Comparison of ENCODE assay signal across 21 cellular contexts in genomic region chr4:161704653-161705052, GRCh38.
DNase-seq lines count a peak whose midpoint lies in the region; ATAC-seq and TF ChIP-seq lines count a peak whose summit lies in the region.
"Had no signal": no experiment of that assay in that cellular context is flagged by ENCODE, and none has a peak within 500 bp of the region (broad histone marks: within the 10 kb centered on the region; RNA-seq: fewer than 3 reads in every experiment).

No MANE protein-coding gene starts in this region.

- no peak overlapping the region for H2BK120ac ChIP-seq in H9 (ENCODE audit: low read depth, low read length, poor library complexity, severe bottlenecking)

- H4K91ac ChIP-seq in H9 (ENCODE audit: insufficient read length, low read depth, low read length), result no peak overlapping the region

- no peak overlapping the region for H2BK20ac ChIP-seq in H9 (ENCODE audit: low read depth, low read length, poor library complexity, severe bottlenecking)

- no peak overlapping the region for H4K5ac ChIP-seq in H9 (ENCODE audit: insufficient read length, low read depth, low read length)

- no TSS peak for BruUV-seq in PC-3 (replicated peaks; lab: Mats Ljungman, UMichigan)

- no peaks in the 10 kb centered on the region for H3K36me3 ChIP-seq in PC-3 (ENCODE audit: low read depth, low read length)

- H3K4me1 Mint-ChIP-seq in H9, result no peaks in the 10 kb centered on the region
- H3K4me1 Mint-ChIP-seq: CD8-positive, alpha-beta memory T cell had no signal

- TF ChIP-seq CTCF in H9 (conservative IDR thresholded peaks at IDR 0.05), result peak; percentile 35; the same call in 2 of the 3 replicates
- 0 out of 2 replicates have a peak, but pooled peaks have one; percentile 13 for TF ChIP-seq CTCF in PC-3 (conservative IDR thresholded peaks at IDR 0.05; ENCODE audit: low read depth, low read length)
- TF ChIP-seq CTCF in choroid plexus epithelial cell (conservative IDR thresholded peaks at IDR 0.05; ENCODE audit: low read depth, low read length), result peak; percentile 28
- TF ChIP-seq CTCF in retinal pigment epithelial cell (conservative IDR thresholded peaks at IDR 0.05; ENCODE audit: low read depth, low read length), result peak; percentile 19

- H3K23me2 ChIP-seq in H9 (ENCODE audit: insufficient read length, low read depth, low read length, poor library complexity, severe bottlenecking), result no peaks in the 10 kb centered on the region

- no peak overlapping the region for H3K23ac ChIP-seq in H9 (ENCODE audit: insufficient read length, low read depth, low read length)

- no peak overlapping the region for H4K8ac ChIP-seq in H9 (replicated peaks; ENCODE audit: insufficient read length, low read depth, low read length)

- intact Hi-C loops in PC-3 (cut with micrococcal nuclease), result no loop called here

- H3K27ac Mint-ChIP-seq in H9, result no peak overlapping the region
- H3K27ac Mint-ChIP-seq: CD8-positive, alpha-beta memory T cell had no signal

- H3T11ph ChIP-seq in H9 (ENCODE audit: low read length), result no peak overlapping the region

- no peak overlapping the region for H3K9ac ChIP-seq in H9 (ENCODE audit: extremely low read depth, insufficient read length, low read length)
- H3K9ac ChIP-seq in PC-3 (ENCODE audit: low read length), result no peak overlapping the region

- no peaks in the 10 kb centered on the region for H3F3A ChIP-seq in PC-3 (ENCODE audit: low read length, unreplicated experiment)

- H3K27ac ChIP-seq in H9 (ENCODE audit: insufficient read length, low read depth, low read length) (no peak overlapping the region), PC-3 (ENCODE audit: low read length) (no peak overlapping the region)
- H3K27ac ChIP-seq: RWPE1 had no signal

- no peak overlapping the region for H3K14ac ChIP-seq in H9 (ENCODE audit: insufficient read depth, low read length)

- H3K4ac ChIP-seq in H9 (ENCODE audit: low read depth, low read length), result no peak overlapping the region

- H3K4me3 ChIP-seq in PC-3 (ENCODE audit: low read length) (no peak overlapping the region), choroid plexus epithelial cell (ENCODE audit: low read depth, low read length) (no peak overlapping the region), retinal pigment epithelial cell (ENCODE audit: low read length) (no peak overlapping the region)

- no peaks in the 10 kb centered on the region for H3K79me1 ChIP-seq in H9 (ENCODE audit: insufficient read depth, low read depth, low read length, poor library complexity, severe bottlenecking)

- no peak overlapping the region for H2AK5ac ChIP-seq in H9 (ENCODE audit: insufficient read length, low read length)

- ATAC-seq in PC-3 (no peak), HG02852 (IDR thresholded peaks at IDR 0.05; ENCODE audit: unreplicated experiment) (no peak)
- ATAC-seq: Panc1 had no signal

- POLR2A ChIA-PET in PC-3 (lab: Charles Lee; ENCODE audit: unreplicated experiment), result no interaction called here

- no peak for DNase-seq in H9
- DNase-seq in PC-3, result no peak
- DNase-seq in choroid plexus epithelial cell (ENCODE audit: low read depth), result no peak
- DNase-seq in retinal pigment epithelial cell (ENCODE audit: low read depth), result no peak
- no peak for DNase-seq in activated CD4-positive, alpha-beta T cell treated with anti-CD3 and anti-CD28 coated beads, Interleukin-2, amount 50 U/mL, for 1 hour
- DNase-seq in NCI-H2081 (lab: John Stamatoyannopoulos, UW), result no peak
- DNase-seq in stimulated activated naive CD4-positive, alpha-beta T cell (lab: John Stamatoyannopoulos, UW), result no peak
- DNase-seq: C1 segment of cervical spinal cord; CD8-positive, alpha-beta memory T cell; DMS153; DND-41; Kasumi-1; NCI-H1092 treated with DMSO at 0.1 percent for 48 hours; NCI-H1436; NCI-H187; NCI-H2171 treated with DMSO at 0.1 percent for 48 hours; NCI-H774; SHP77 had no signal

- no peaks in the 10 kb centered on the region for H3K9me3 ChIP-seq in H9 (ENCODE audit: control insufficient read depth, low read depth, low read length)
- no peaks in the 10 kb centered on the region for H3K9me3 ChIP-seq in PC-3 (ENCODE audit: low read length)

- H2BK12ac ChIP-seq in H9 (ENCODE audit: insufficient read length, low read depth, low read length), result no peak overlapping the region

- no peaks in the 10 kb centered on the region for H3K9me2 ChIP-seq in PC-3 (replicated peaks; ENCODE audit: low read length)

- no peak overlapping the region for H2AFZ ChIP-seq in H9 (ENCODE audit: low read length)
- H2AFZ ChIP-seq in PC-3 (ENCODE audit: low read length), result no peak overlapping the region

- no peaks in the 10 kb centered on the region for H3K9me3 Mint-ChIP-seq in H9

- no peak overlapping the region for H3K4me3 Mint-ChIP-seq in H9
- H3K4me3 Mint-ChIP-seq: CD8-positive, alpha-beta memory T cell had no signal

- H3K4me1 ChIP-seq in H9 (ENCODE audit: insufficient read depth, low read length) (no peaks in the 10 kb centered on the region), PC-3 (ENCODE audit: insufficient read depth, low read length) (no peaks in the 10 kb centered on the region)

- no CpG with 5 or more reads among the region's 3 CpGs for WGBS in H9 (ENCODE audit: extremely low coverage, insufficient read length, low lambda C conversion rate)

- no peak overlapping the region for H2BK15ac ChIP-seq in H9 (ENCODE audit: low read depth, low read length)

- H3K79me2 ChIP-seq in H9 (ENCODE audit: insufficient read depth, low read length), result no peaks in the 10 kb centered on the region
- no peaks in the 10 kb centered on the region for H3K79me2 ChIP-seq in PC-3 (ENCODE audit: low read length)

- H3K27me3 Mint-ChIP-seq in H9 (ENCODE audit: low read depth), result no peaks in the 10 kb centered on the region
- H3K27me3 Mint-ChIP-seq: CD8-positive, alpha-beta memory T cell had no signal

- H3K27me3 ChIP-seq in H9 (ENCODE audit: insufficient read depth, low read length) (no peaks in the 10 kb centered on the region), PC-3 (ENCODE audit: low read length) (no peaks in the 10 kb centered on the region)

- no peaks in the 10 kb centered on the region for H3K36me3 Mint-ChIP-seq in H9 (ENCODE audit: insufficient read depth in 1 of 3, low read depth in 3 of 3)
- H3K36me3 Mint-ChIP-seq: CD8-positive, alpha-beta memory T cell had no signal

- H3K18ac ChIP-seq in H9 (ENCODE audit: insufficient read length, low read depth, low read length), result no peak overlapping the region

- H2BK5ac ChIP-seq in H9 (ENCODE audit: insufficient read length, low read length), result no peak overlapping the region

- no peak overlapping the region for H3K56ac ChIP-seq in H9 (ENCODE audit: insufficient read length, low read depth, low read length)

- H4K20me1 ChIP-seq in H9 (ENCODE audit: control insufficient read depth, insufficient read depth, insufficient read length) (no peaks in the 10 kb centered on the region), PC-3 (ENCODE audit: low read length) (no peaks in the 10 kb centered on the region)

- H3K4me2 ChIP-seq in H9 (ENCODE audit: insufficient read depth, insufficient read length, low read length), result no peak overlapping the region
- no peak overlapping the region for H3K4me2 ChIP-seq in PC-3 (ENCODE audit: low read length)

- CTCF ChIA-PET in PC-3 (lab: Charles Lee), result no interaction called here
